Comparison of ENCODE assay signal across 1 cellular context in genomic region chrX:41381685-41382084, GRCh38.
A peak's percentile ranks its signal among the peaks of the same experiment; 100 is the strongest.
TF ChIP-seq lines count a peak whose summit lies in the region.

No MANE protein-coding gene starts in this region.

TF ChIP-seq in HepG2, 621 proteins besides CTCF, POLR2A, EP300 and RAD21 (continued from another document and continues in another):
- no peak for TF ChIP-seq GATA4 (IDR thresholded peaks at IDR 0.05; ENCODE audit: borderline replicate concordance, low read depth)
- no peak for TF ChIP-seq ZSCAN21 (CRISPR knock-in tag; IDR thresholded peaks at IDR 0.05; ENCODE audit: borderline replicate concordance)
- TF ChIP-seq SP5 (CRISPR knock-in tag; IDR thresholded peaks at IDR 0.05; ENCODE audit: borderline replicate concordance, low read depth) = 0 out of 2 replicates have a peak, but pooled peaks have one; percentile 17
- no peak for TF ChIP-seq RBAK (CRISPR knock-in tag; IDR thresholded peaks at IDR 0.05)
- TF ChIP-seq ZNF770 (CRISPR knock-in tag; IDR thresholded peaks at IDR 0.05) = no peak
- TF ChIP-seq GTF2F1 (IDR thresholded peaks at IDR 0.05; ENCODE audit: low read length) = no peak
- peak; percentile 26; the same call in 1 of the 2 replicates for TF ChIP-seq TBX2 (CRISPR knock-in tag; IDR thresholded peaks at IDR 0.05; ENCODE audit: borderline replicate concordance)
- TF ChIP-seq MIER3 (CRISPR knock-in tag; IDR thresholded peaks at IDR 0.05; ENCODE audit: borderline replicate concordance) = peak; percentile 53; the same call in 1 of the 2 replicates
- TF ChIP-seq SMAD3 (CRISPR knock-in tag; IDR thresholded peaks at IDR 0.05) = peak; percentile 42; the same call in 1 of the 2 replicates
- TF ChIP-seq ZNF569 (CRISPR knock-in tag; IDR thresholded peaks at IDR 0.05; ENCODE audit: borderline replicate concordance) = no peak
- no peak for TF ChIP-seq ZNF484 (CRISPR knock-in tag; IDR thresholded peaks at IDR 0.05; ENCODE audit: borderline replicate concordance, low read depth)
- no peak for TF ChIP-seq BRF2 (CRISPR knock-in tag; IDR thresholded peaks at IDR 0.05)
- TF ChIP-seq SOX5 (CRISPR knock-in tag; IDR thresholded peaks at IDR 0.05; ENCODE audit: borderline replicate concordance) = peak; percentile 89
- no peak for TF ChIP-seq ELF4 (CRISPR knock-in tag; IDR thresholded peaks at IDR 0.05; ENCODE audit: borderline replicate concordance)
- 0 out of 2 replicates have a peak, but pooled peaks have one; percentile 42 for TF ChIP-seq ERF (CRISPR knock-in tag; IDR thresholded peaks at IDR 0.05)
- TF ChIP-seq ZNF549 (CRISPR knock-in tag; IDR thresholded peaks at IDR 0.05) = no peak
- no peak for TF ChIP-seq ZNF326 (CRISPR knock-in tag; IDR thresholded peaks at IDR 0.05; ENCODE audit: borderline replicate concordance)
- TF ChIP-seq HIVEP1 (CRISPR knock-in tag; IDR thresholded peaks at IDR 0.05) = no peak
- TF ChIP-seq SIN3A (IDR thresholded peaks at IDR 0.05; ENCODE audit: borderline replicate concordance, low read depth, low read length) = no peak
- TF ChIP-seq ZC3H4 (CRISPR knock-in tag; IDR thresholded peaks at IDR 0.05; ENCODE audit: borderline replicate concordance) = no peak
- TF ChIP-seq ZHX2 (IDR thresholded peaks at IDR 0.05; ENCODE audit: low read depth) = no peak
- TF ChIP-seq ZHX2 (CRISPR knock-in tag; IDR thresholded peaks at IDR 0.05; ENCODE audit: borderline replicate concordance) = no peak
- no peak for TF ChIP-seq ZNF343 (CRISPR knock-in tag; IDR thresholded peaks at IDR 0.05)
- TF ChIP-seq HOMEZ (CRISPR knock-in tag; IDR thresholded peaks at IDR 0.05; ENCODE audit: low read depth) = 0 out of 2 replicates have a peak, but pooled peaks have one; percentile 35
- TF ChIP-seq ZSCAN31 (CRISPR knock-in tag; IDR thresholded peaks at IDR 0.05; ENCODE audit: low read depth) = no peak
- peak; percentile 21; the same call in 1 of the 2 replicates for TF ChIP-seq TFAP4 (IDR thresholded peaks at IDR 0.05; ENCODE audit: borderline replicate concordance, low read depth)
- TF ChIP-seq ZNF274 (CRISPR knock-in tag; IDR thresholded peaks at IDR 0.05) = no peak
- TF ChIP-seq KLF6 (CRISPR knock-in tag; IDR thresholded peaks at IDR 0.05) = no peak
- TF ChIP-seq ZNF768 (CRISPR knock-in tag; IDR thresholded peaks at IDR 0.05) = no peak
- TF ChIP-seq ZNF543 (CRISPR knock-in tag; IDR thresholded peaks at IDR 0.05) = no peak
- TF ChIP-seq ZFP36L2 (CRISPR knock-in tag; IDR thresholded peaks at IDR 0.05) = no peak
- no peak for TF ChIP-seq ZNF124 (CRISPR knock-in tag; IDR thresholded peaks at IDR 0.05)
- no peak for TF ChIP-seq ZNF121 (CRISPR knock-in tag; IDR thresholded peaks at IDR 0.05)
- peak; percentile 62 for TF ChIP-seq SAP130 (CRISPR knock-in tag; IDR thresholded peaks at IDR 0.05; ENCODE audit: low read depth)
- 0 out of 2 replicates have a peak, but pooled peaks have one; percentile 28 for TF ChIP-seq KDM1A (CRISPR knock-in tag; IDR thresholded peaks at IDR 0.05)
- no peak for TF ChIP-seq MIER2 (CRISPR knock-in tag; IDR thresholded peaks at IDR 0.05)
- no peak for TF ChIP-seq SKIL (CRISPR knock-in tag; IDR thresholded peaks at IDR 0.05; ENCODE audit: borderline replicate concordance)
- no peak; the same call in 1 of the 2 replicates for TF ChIP-seq ZBTB3 (CRISPR knock-in tag; IDR thresholded peaks at IDR 0.05; ENCODE audit: borderline replicate concordance, low read depth)
- no peak for TF ChIP-seq NFE2L2 (IDR thresholded peaks at IDR 0.05; ENCODE audit: low read length)
- no peak for TF ChIP-seq MLX (CRISPR knock-in tag; IDR thresholded peaks at IDR 0.05)
- TF ChIP-seq KDM6A (CRISPR knock-in tag; IDR thresholded peaks at IDR 0.05; ENCODE audit: low read depth) = 0 out of 2 replicates have a peak, but pooled peaks have one; percentile 31
- no peak for TF ChIP-seq ZNF17 (CRISPR knock-in tag; IDR thresholded peaks at IDR 0.05)
- TF ChIP-seq TMF1 (CRISPR knock-in tag; IDR thresholded peaks at IDR 0.05; ENCODE audit: low read depth) = no peak
- TF ChIP-seq CBX5 (CRISPR knock-in tag; IDR thresholded peaks at IDR 0.05; ENCODE audit: borderline replicate concordance) = no peak
- TF ChIP-seq TCF7L2 (IDR thresholded peaks at IDR 0.05; ENCODE audit: low read depth, low read length) = no peak
- TF ChIP-seq MAF1 (CRISPR knock-in tag; IDR thresholded peaks at IDR 0.05; ENCODE audit: borderline replicate concordance) = no peak
- TF ChIP-seq SNAPC2 (CRISPR knock-in tag; IDR thresholded peaks at IDR 0.05) = no peak
- TF ChIP-seq TEAD3 (CRISPR knock-in tag; optimal IDR thresholded peaks at IDR 0.05; ENCODE audit: borderline replicate concordance) = peak; percentile 62
- TF ChIP-seq ZNF362 (CRISPR knock-in tag; IDR thresholded peaks at IDR 0.05; ENCODE audit: borderline replicate concordance) = peak; percentile 17; the same call in 1 of the 2 replicates
- TF ChIP-seq ZNF205 (CRISPR knock-in tag; IDR thresholded peaks at IDR 0.05) = no peak
- TF ChIP-seq PREB (CRISPR knock-in tag; IDR thresholded peaks at IDR 0.05) = no peak
- no peak for TF ChIP-seq SMC3 (IDR thresholded peaks at IDR 0.05; ENCODE audit: low read length)
- peak; percentile 59; the same call in 1 of the 2 replicates for TF ChIP-seq HDAC2 (CRISPR knock-in tag; IDR thresholded peaks at IDR 0.05)
- no peak for TF ChIP-seq PHF5A (CRISPR knock-in tag; IDR thresholded peaks at IDR 0.05; ENCODE audit: low read depth, unreplicated experiment)
- TF ChIP-seq MZF1 (CRISPR knock-in tag; IDR thresholded peaks at IDR 0.05; ENCODE audit: borderline replicate concordance) = no peak
